ENCODE assay signal across 18 cellular contexts in the genomic region with DNA sequence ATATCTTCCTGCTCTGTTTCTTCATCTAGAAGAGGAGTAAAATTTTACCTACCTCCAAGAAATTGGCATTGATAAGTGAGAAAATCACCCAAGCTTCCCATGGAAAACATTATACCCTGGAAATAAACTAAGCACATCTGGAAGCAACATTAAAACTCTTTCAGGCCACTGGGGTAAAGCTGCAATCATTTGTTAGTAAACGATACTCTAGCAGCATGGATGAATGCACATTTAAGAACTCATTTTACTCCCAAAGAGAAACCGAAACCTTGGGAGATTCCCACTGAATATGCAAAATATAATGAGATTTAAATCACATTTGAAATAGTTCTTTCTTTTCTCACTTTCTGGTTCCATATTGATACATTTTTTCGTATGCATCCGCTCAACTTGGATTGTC.
"Had no signal": no experiment of that assay in that cellular context is flagged by ENCODE, and none has a peak within 500 bp of the region (broad histone marks: within the 10 kb centered on the region; RNA-seq: fewer than 3 reads in every experiment).

No MANE protein-coding gene starts in this region.

- H3K4me1 ChIP-seq: esophagus muscularis mucosa, foreskin keratinocyte, lower lobe of right lung, pancreas, sigmoid colon, testis had no signal

- DNase-seq: activated CD4-positive, alpha-beta memory T cell treated with anti-CD3 and anti-CD28 coated beads for 36 hours; activated CD4-positive, alpha-beta T cell treated with anti-CD3 and anti-CD28 coated beads for 36 hours; activated T-cell treated with anti-CD3 and anti-CD28 coated beads for 4 hours; amniotic stem cell; effector CD8-positive, alpha-beta T cell; foreskin keratinocyte; left colon; lower lobe of right lung; natural killer cell; pancreas; sigmoid colon; stimulated activated CD4-positive, alpha-beta T cell treated with anti-CD3 and anti-CD28 coated beads, Interleukin-4, amount 100 ng/mL, for 24 hours; testis had no signal

- ATAC-seq: activated CD4-positive, alpha-beta T cell treated with anti-CD3 and anti-CD28 coated beads for 36 hours; foreskin keratinocyte; left colon; lower lobe of right lung; natural killer cell; pancreas; stimulated activated effector memory CD8-positive, alpha-beta T cell treated with anti-CD3 and anti-CD28 coated beads, Interleukin-12 subunit alpha, Interleukin-12 subunit beta, amount 100 ng/mL, for 72 hours; WTC11 had no signal

- H3K9me3 ChIP-seq: esophagus muscularis mucosa, lower lobe of right lung, neutrophil, pancreas, sigmoid colon, testis had no signal

- H3K4me3 ChIP-seq: esophagus muscularis mucosa, hepatocyte, lower lobe of right lung, pancreas, sigmoid colon, testis had no signal

- H3K36me3 ChIP-seq: esophagus muscularis mucosa, lower lobe of right lung, neutrophil, pancreas, sigmoid colon had no signal

- H3K27me3 ChIP-seq: esophagus muscularis mucosa, foreskin keratinocyte, hepatocyte, neutrophil, pancreas, sigmoid colon, testis had no signal
